ENCODE assay signal across 10 cellular contexts in the genomic region with DNA sequence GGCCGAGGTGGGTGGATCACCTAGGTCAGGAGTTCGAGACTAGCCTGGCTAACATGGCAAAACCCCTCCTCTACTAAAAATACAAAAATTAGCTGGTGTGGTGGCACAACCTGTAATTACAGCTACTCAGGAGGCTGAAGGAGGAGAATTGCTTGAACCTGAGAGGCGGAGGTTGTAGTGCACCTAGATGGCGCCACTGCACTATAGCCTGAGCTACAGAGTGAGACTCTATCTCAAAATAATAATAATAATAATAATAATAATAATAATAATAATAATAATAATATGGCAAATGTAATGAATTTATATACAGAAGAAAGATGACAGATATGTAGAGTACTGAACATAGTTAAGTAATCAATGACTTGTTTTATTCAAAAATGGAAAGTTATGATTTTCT. TPM values are rescaled to one million over a fixed set of nuclear protein-coding genes. Genes with fewer than 3 reads are reported as not detected.
DNase-seq lines count a peak whose midpoint lies in the region; ATAC-seq, FAIRE-seq and TF ChIP-seq lines count a peak whose summit lies in the region.
"Not testable (repeated sequence)": the region's sequence is repeated elsewhere in the genome, so short reads cannot be mapped to it uniquely, and the experiment has no call there.
"Had no signal": no experiment of that assay in that cellular context is flagged by ENCODE, and none has a peak within 500 bp of the region (broad histone marks: within the 10 kb centered on the region; RNA-seq: fewer than 3 reads in every experiment).

No MANE protein-coding gene starts in this region.

- H3K9me2 ChIP-seq in hepatocyte (replicated peaks; ENCODE audit: insufficient read depth): not testable (repeated sequence)

- not testable (repeated sequence) for H4K91ac ChIP-seq in IMR-90 (ENCODE audit: insufficient read depth, low read depth, low read length)

- intact Hi-C loops in IMR-90 (cut with micrococcal nuclease): not testable (repeated sequence)

- peaks cover 19% of the 10 kb centered on the region for H3K27me3 Mint-ChIP-seq in activated CD8-positive, alpha-beta memory T cell treated with anti-CD3 and anti-CD28 coated beads, Interleukin-2, amount 10 ng/mL, durations not matched to agents 7 days and 5 days
- H3K27me3 Mint-ChIP-seq in central memory CD8-positive, alpha-beta T cell: not testable (repeated sequence)

- not testable (repeated sequence) for H3K14ac ChIP-seq in IMR-90 (replicated peaks; ENCODE audit: low read depth, low read length)

- H3K79me2 ChIP-seq in hepatocyte: not testable (repeated sequence)

- H2BK5ac ChIP-seq in IMR-90 (ENCODE audit: low read depth, low read length, poor library complexity, severe bottlenecking): peak overlapping the region; percentile 14

- not testable (repeated sequence) for H3K27ac Mint-ChIP-seq in activated CD8-positive, alpha-beta memory T cell treated with anti-CD3 and anti-CD28 coated beads, Interleukin-2, amount 10 ng/mL, durations not matched to agents 7 days and 5 days
- peak overlapping the region; percentile 33 for H3K27ac Mint-ChIP-seq in central memory CD8-positive, alpha-beta T cell (ENCODE audit: low read depth)

- H3K4me1 ChIP-seq in A549; IMR-90 (ENCODE audit: control insufficient read depth, insufficient read depth, low read length); Peyer's patch; hepatocyte (ENCODE audit: insufficient read depth): not testable (repeated sequence)

- not testable (repeated sequence) for TF ChIP-seq POLR2A in A549 (IDR thresholded peaks at IDR 0.05; ENCODE audit: low read length); IMR-90 (IDR thresholded peaks at IDR 0.05; ENCODE audit: low read depth, low read length); Peyer's patch (IDR thresholded peaks at IDR 0.05)

- not testable (repeated sequence) for H2BK20ac ChIP-seq in IMR-90 (ENCODE audit: low read depth, low read length)

- H3K36me3 ChIP-seq in IMR-90 (ENCODE audit: control insufficient read depth, insufficient read depth, low read length): peaks cover 16% of the 10 kb centered on the region
- H3K36me3 ChIP-seq in Peyer's patch; hepatocyte (replicated peaks; ENCODE audit: insufficient read depth, low read depth): not testable (repeated sequence)

- BruUV-seq in IMR-90 (replicated peaks; lab: Mats Ljungman, UMichigan): not testable (repeated sequence)

- H4K8ac ChIP-seq in IMR-90 (ENCODE audit: low read depth in 2 of 2, low read length in 2 of 2): peak overlapping the region in 1 of 2 experiments; percentile 42; a peak in 1 of 4 replicates

- in situ Hi-C loops in IMR-90 (cut with MboI; ENCODE audit: low sequenced_read_pairs): not testable (repeated sequence)

- POLR2A ChIA-PET in A549 (lab: Yijun Ruan, JAX); IMR-90 (lab: Charles Lee; ENCODE audit: unreplicated experiment): not testable (repeated sequence)

- dilution Hi-C loops in IMR-90 (cut with HindIII; ENCODE audit: low sequenced_read_pairs, unreplicated experiment): not testable (repeated sequence)

- H2AFZ ChIP-seq in IMR-90 (replicated peaks; ENCODE audit: low read length, poor library complexity); hepatocyte: not testable (repeated sequence)

- H3K36me3 Mint-ChIP-seq in activated CD8-positive, alpha-beta memory T cell treated with anti-CD3 and anti-CD28 coated beads, Interleukin-2, amount 10 ng/mL, durations not matched to agents 7 days and 5 days; central memory CD8-positive, alpha-beta T cell (ENCODE audit: insufficient read depth): not testable (repeated sequence)

- FAIRE-seq in A549 (lab: Jason Lieb, UNC): not testable (repeated sequence)

- H3K56ac ChIP-seq in IMR-90 (ENCODE audit: extremely low read depth, insufficient read depth, low read length): not testable (repeated sequence)

- not testable (repeated sequence) for H3K27ac ChIP-seq in A549; IMR-90 (ENCODE audit: insufficient read depth, low read length); Peyer's patch; hepatocyte

- not testable (repeated sequence) for H3K4me2 ChIP-seq in A549; IMR-90 (ENCODE audit: low read depth, low read length); hepatocyte

- DNase-seq in A549 (ENCODE audit: low read depth in 1 of 2, low spot score in 1 of 2); IMR-90; central memory CD8-positive, alpha-beta T cell (ENCODE audit: low spot score in 2 of 2); hepatocyte (ENCODE audit: low spot score): not testable (repeated sequence)
- peak; percentile 16 to 53 (median 50) for DNase-seq in Peyer's patch
- peak; percentile 47 for DNase-seq in activated CD8-positive, alpha-beta memory T cell treated with anti-CD3 and anti-CD28 coated beads, Interleukin-2, amount 10 ng/mL, durations not matched to agents 7 days and 5 days
- DNase-seq in stimulated activated CD4-positive, alpha-beta T cell treated with anti-CD3 and anti-CD28 coated beads, Interleukin-12 subunit alpha, Interleukin-12 subunit beta, amount 100 ng/mL, for 4 hours: peak; percentile 22

- 29% methylated on average over 4 of the region's 4 CpGs for WGBS in A549 (ENCODE audit: missing lambda C conversion rate)
- WGBS in IMR-90 (ENCODE audit: extremely low coverage in 2 of 2, insufficient read length in 1 of 2), 2 experiments: no CpG with 5 or more reads among the region's 4 CpGs
- 59% methylated on average over 4 of the region's 4 CpGs for WGBS in hepatocyte (ENCODE audit: low lambda C conversion rate, missing lambda C conversion rate)

- not testable (repeated sequence) for H3K27me3 ChIP-seq in IMR-90 (ENCODE audit: control insufficient read depth, insufficient read depth, low read length); Peyer's patch; hepatocyte

- H3K79me1 ChIP-seq in IMR-90 (ENCODE audit: low read depth in 1 of 2, low read length in 2 of 2): peaks cover 12 to 16% of the 10 kb centered on the region in 2 experiments

- not testable (repeated sequence) for H3K18ac ChIP-seq in IMR-90 (ENCODE audit: low read depth, low read length)

- not testable (repeated sequence) for H2AK5ac ChIP-seq in IMR-90 (ENCODE audit: low read depth, low read length)

- H2BK15ac ChIP-seq in IMR-90 (ENCODE audit: low read depth, low read length): peak overlapping the region; percentile 33; the same call in 1 of the 3 replicates

- CTCF ChIA-PET in A549 (lab: Yijun Ruan, JAX); IMR-90 (lab: Yijun Ruan, JAX): not testable (repeated sequence)
- CTCF ChIA-PET in activated CD8-positive, alpha-beta memory T cell treated with anti-CD3 and anti-CD28 coated beads, Interleukin-2, amount 10 ng/mL, durations not matched to agents 7 days and 5 days (lab: Charles Lee): interaction anchor here (0.6 to 1.7 kb wide), 4 partner anchors 27 to 386 kb away, joined by 3 to 4 read pairs (median 4); no protein-coding TSS in a partner anchor

- not testable (repeated sequence) for TF ChIP-seq EP300 in A549 (IDR thresholded peaks at IDR 0.05)

- not testable (repeated sequence) for H4K5ac ChIP-seq in IMR-90 (ENCODE audit: low read depth, low read length)

- H3K4me3 Mint-ChIP-seq in activated CD8-positive, alpha-beta memory T cell treated with anti-CD3 and anti-CD28 coated beads, Interleukin-2, amount 10 ng/mL, durations not matched to agents 7 days and 5 days; central memory CD8-positive, alpha-beta T cell: not testable (repeated sequence)

- H3K9me3 ChIP-seq in A549; IMR-90 (ENCODE audit: control insufficient read depth, insufficient read depth, low read length); Peyer's patch; hepatocyte (ENCODE audit: low read depth): not testable (repeated sequence)

- not testable (repeated sequence) for H3K4ac ChIP-seq in IMR-90 (ENCODE audit: low read depth, low read length)

- not testable (repeated sequence) for H2AK9ac ChIP-seq in IMR-90 (replicated peaks; ENCODE audit: low read depth, low read length, poor library complexity)

- H3K23ac ChIP-seq in IMR-90 (ENCODE audit: low read depth, low read length): not testable (repeated sequence)

- H3K9me3 Mint-ChIP-seq in activated CD8-positive, alpha-beta memory T cell treated with anti-CD3 and anti-CD28 coated beads, Interleukin-2, amount 10 ng/mL, durations not matched to agents 7 days and 5 days (ENCODE audit: low read depth); central memory CD8-positive, alpha-beta T cell: not testable (repeated sequence)

- not testable (repeated sequence) for H3K9ac ChIP-seq in IMR-90 (ENCODE audit: low read depth, low read length)

- H4K20me1 ChIP-seq in IMR-90 (ENCODE audit: insufficient read depth, low read length); hepatocyte (ENCODE audit: insufficient read depth, poor library complexity, severe bottlenecking): not testable (repeated sequence)

- not testable (repeated sequence) for H2BK120ac ChIP-seq in IMR-90 (ENCODE audit: low read depth, low read length)

- not testable (repeated sequence) for H3K9me1 ChIP-seq in IMR-90 (ENCODE audit: insufficient read depth, low read length)

- TF ChIP-seq CTCF in A549 (IDR thresholded peaks at IDR 0.05): 0 out of 3 replicates have a peak, but pooled peaks have one; percentile 5
- TF ChIP-seq CTCF in GM12872 (IDR thresholded peaks at IDR 0.05; ENCODE audit: insufficient read depth, low read depth, low read length): peak; percentile 40
- peak; percentile 27; the same call in 1 of the 2 replicates for TF ChIP-seq CTCF in IMR-90 (conservative IDR thresholded peaks at IDR 0.05; ENCODE audit: low read depth, low read length)
- peak in 3 of 6 experiments; percentile 20 to 29 (median 28) for TF ChIP-seq CTCF in Peyer's patch (IDR thresholded peaks at IDR 0.05)
- peak; percentile 10 for TF ChIP-seq CTCF in hepatocyte (IDR thresholded peaks at IDR 0.05; ENCODE audit: poor library complexity)

- not testable (repeated sequence) for ATAC-seq in A549; IMR-90 (ENCODE audit: low read depth); activated CD8-positive, alpha-beta memory T cell treated with anti-CD3 and anti-CD28 coated beads, Interleukin-2, amount 10 ng/mL, durations not matched to agents 7 days and 5 days; central memory CD8-positive, alpha-beta T cell (replicated peaks; ENCODE audit: extremely low read depth, poor library complexity, severe bottlenecking)

- H3K4me1 Mint-ChIP-seq in activated CD8-positive, alpha-beta memory T cell treated with anti-CD3 and anti-CD28 coated beads, Interleukin-2, amount 10 ng/mL, durations not matched to agents 7 days and 5 days; central memory CD8-positive, alpha-beta T cell: not testable (repeated sequence)

- H3K4me3 ChIP-seq in A549; IMR-90 (ENCODE audit: insufficient read depth, low read depth, low read length); Peyer's patch; hepatocyte: not testable (repeated sequence)

- not testable (repeated sequence) for TF ChIP-seq RAD21 in A549 (conservative IDR thresholded peaks at IDR 0.05 in 1 of 2, IDR thresholded peaks at IDR 0.05 in 1 of 2); IMR-90 (IDR thresholded peaks at IDR 0.05; ENCODE audit: low read length)

RNA-seq across cellular contexts. Expression of gene FGF7, which starts 48.2 kb away (rescaled TPM):
- polyA plus RNA-seq in A549 (2011; rRNA removed): 0.01 TPM in 1 of 2 replicates, not detected in the other
- polyA plus RNA-seq in A549 (2012; cell fraction: cytosol; rRNA removed): not detected in 2 replicates
- polyA plus RNA-seq in A549 (2012; cell fraction: nucleus; rRNA removed): not detected in 2 replicates
- not detected in 3 replicates for polyA plus RNA-seq in A549 (2017; fragmentation: RNase III; extraction: RNeasy Plus Mini Kit Qiagen cat#74134 plus additional on column Dnase treatment)
- polyA minus RNA-seq in A549 (2011; rRNA and poly(A)+ RNA removed): 0.19 TPM in 1 of 2 replicates, not detected in the other
- total RNA-seq in IMR-90 (2012; rRNA removed): 34.8 and 69.2 TPM in 2 replicates
- polyA plus RNA-seq in IMR-90 (2012; rRNA removed): 19.5 and 27.3 TPM in 2 replicates
- 2.9 and 3.0 TPM in 2 replicates for polyA plus RNA-seq in IMR-90 (2012; cell fraction: cytosol; rRNA removed)
- 0.61 and 12.9 TPM in 2 replicates for polyA plus RNA-seq in IMR-90 (2012; cell fraction: nucleus; rRNA removed; ENCODE audit: low replicate concordance)
- total RNA-seq in Peyer's patch: 10 to 100 TPM in 2 of 4 donors, 1 to 10 TPM in 2; 1.2 to 45.4 (median 10.8) TPM
- not detected for total RNA-seq in activated CD8-positive, alpha-beta memory T cell treated with anti-CD3 and anti-CD28 coated beads, Interleukin-2, amount 10 ng/mL, durations not matched to agents 7 days and 5 days
- total RNA-seq in hepatocyte: 13.0 and 18.9 TPM in 2 replicates
- 7.3 and 11.2 TPM in 2 replicates for polyA plus RNA-seq in hepatocyte
- total RNA-seq: A172; activated T-helper 17 cell treated with anti-CD3 and anti-CD28 coated beads, Interleukin-2, amount 50 U/mL, for 72 hours had no signal
